Comparison of ENCODE assay signal across 18 cellular contexts in genomic region chr7:94779070-94779469, GRCh38.
DNase-seq lines count a peak whose midpoint lies in the region; TF ChIP-seq lines count a peak whose summit lies in the region.
"Had no signal": no experiment of that assay in that cellular context is flagged by ENCODE, and none has a peak within 500 bp of the region (broad histone marks: within the 10 kb centered on the region; RNA-seq: fewer than 3 reads in every experiment).

No MANE protein-coding gene starts in this region.

- H3K79me1 ChIP-seq in mesenchymal stem cell (replicated peaks; ENCODE audit: low read length, poor library complexity, severe bottlenecking): no peaks in the 10 kb centered on the region
- no peaks in the 10 kb centered on the region for H3K79me1 ChIP-seq in trophoblast cell (ENCODE audit: low read length)

- no peak overlapping the region for H3K18ac ChIP-seq in mesenchymal stem cell (ENCODE audit: low read depth in 1 of 2, low read length in 2 of 2)
- no peak overlapping the region for H3K18ac ChIP-seq in trophoblast cell (ENCODE audit: low read length)

- no peak overlapping the region for H4K91ac ChIP-seq in mesenchymal stem cell (ENCODE audit: low read length)
- no peak overlapping the region for H4K91ac ChIP-seq in trophoblast cell (ENCODE audit: low read depth, low read length)

- H3K4me3 Mint-ChIP-seq in immature natural killer cell: no peak overlapping the region
- H3K4me3 Mint-ChIP-seq: CD14-positive monocyte; CD4-positive, alpha-beta memory T cell; GM23338 had no signal

- H3K23ac ChIP-seq in mesenchymal stem cell (ENCODE audit: low read length in 2 of 2) (no peak overlapping the region), trophoblast cell (ENCODE audit: low read length) (no peak overlapping the region)

- DNase-seq in amniotic epithelial cell (ENCODE audit: low read depth) (peak; percentile 51), fibroblast of villous mesenchyme (ENCODE audit: low read depth) (peak; percentile 5), mesenchymal stem cell (peak; percentile 68), immature natural killer cell (no peak), DMS53 treated with DMSO at 0.1 percent for 48 hours (lab: John Stamatoyannopoulos, UW; ENCODE audit: unreplicated experiment) (no peak), GM19240 (ENCODE audit: insufficient read length, low spot score) (no peak), trophoblast cell (no peak)
- DNase-seq: AML-193; Calu3; CD4-positive, alpha-beta memory T cell; DND-41; EL; HCEC 1CT had no signal

- H3K36me3 Mint-ChIP-seq in immature natural killer cell: no peaks in the 10 kb centered on the region
- H3K36me3 Mint-ChIP-seq: CD14-positive monocyte; CD4-positive, alpha-beta memory T cell had no signal

- peaks cover 0 to 7% (median 3%) of the 10 kb centered on the region in 6 donors for H3K9me3 Mint-ChIP-seq in immature natural killer cell

- H3K14ac ChIP-seq in mesenchymal stem cell (ENCODE audit: low read length in 2 of 2): no peak overlapping the region
- no peak overlapping the region for H3K14ac ChIP-seq in trophoblast cell (ENCODE audit: low read length)

- no peak overlapping the region for H3K27ac ChIP-seq in mesenchymal stem cell (ENCODE audit: low read length, poor library complexity, severe bottlenecking)
- H3K27ac ChIP-seq in trophoblast cell (ENCODE audit: low read depth, low read length): no peak overlapping the region
- H3K27ac ChIP-seq: A549, BLaER1 had no signal

- peaks cover 0 to 3% (median 0%) of the 10 kb centered on the region in 3 donors for H3K27me3 Mint-ChIP-seq in immature natural killer cell (ENCODE audit: low read depth in 3 of 3)
- H3K27me3 Mint-ChIP-seq: CD4-positive, alpha-beta memory T cell had no signal

- H3K4me2 ChIP-seq in mesenchymal stem cell (ENCODE audit: low read length, poor library complexity, severe bottlenecking) (no peak overlapping the region), trophoblast cell (ENCODE audit: low read length) (no peak overlapping the region)
- H3K4me2 ChIP-seq: A549, BLaER1, GM23338 had no signal

- H3K4me1 ChIP-seq in mesenchymal stem cell (ENCODE audit: control insufficient read depth, insufficient read depth, low read depth, low read length): no peaks in the 10 kb centered on the region
- peaks cover 0 to 2% of the 10 kb centered on the region in 2 experiments for H3K4me1 ChIP-seq in trophoblast cell (ENCODE audit: control insufficient read depth in 1 of 2, insufficient read depth in 2 of 2, low read length in 2 of 2)
- H3K4me1 ChIP-seq: A549, BLaER1 had no signal

- H2BK5ac ChIP-seq in mesenchymal stem cell (ENCODE audit: low read depth, low read length, poor library complexity, severe bottlenecking) (no peak overlapping the region), trophoblast cell (ENCODE audit: low read depth, low read length, poor library complexity) (no peak overlapping the region)

- H2BK15ac ChIP-seq in mesenchymal stem cell (ENCODE audit: low read depth, poor library complexity, severe bottlenecking): no peak overlapping the region

- H3K9ac ChIP-seq in mesenchymal stem cell (ENCODE audit: low read length) (no peak overlapping the region), trophoblast cell (ENCODE audit: low read length) (no peak overlapping the region)
- H3K9ac ChIP-seq: BLaER1 had no signal

- H3K79me2 ChIP-seq in trophoblast cell (ENCODE audit: control insufficient read depth, insufficient read depth, low read length, poor library complexity): no peaks in the 10 kb centered on the region

- H3K4me3 ChIP-seq in fibroblast of villous mesenchyme (ENCODE audit: low read depth, low read length) (no peak overlapping the region), mesenchymal stem cell (ENCODE audit: insufficient read depth in 1 of 2, low read depth in 1 of 2, low read length in 2 of 2) (no peak overlapping the region), trophoblast cell (ENCODE audit: low read depth, low read length) (no peak overlapping the region)
- H3K4me3 ChIP-seq: A549, BLaER1, GM12878, GM23338 had no signal

- no CpG with 5 or more reads among the region's 2 CpGs for WGBS in mesenchymal stem cell
- WGBS in trophoblast cell (ENCODE audit: extremely low coverage, insufficient coverage, insufficient read length): no CpG with 5 or more reads among the region's 2 CpGs

- H2AFZ ChIP-seq in mesenchymal stem cell (ENCODE audit: low read depth, low read length): no peak overlapping the region
- H2AFZ ChIP-seq in trophoblast cell (ENCODE audit: insufficient read depth, low read length, poor library complexity): no peak overlapping the region
- H2AFZ ChIP-seq: GM23338 had no signal

- TF ChIP-seq CTCF in fibroblast of villous mesenchyme (IDR thresholded peaks at IDR 0.05; ENCODE audit: insufficient read depth, low read depth, low read length): no peak

- H2BK120ac ChIP-seq in mesenchymal stem cell (ENCODE audit: low read depth, low read length): no peak overlapping the region
- H2BK120ac ChIP-seq in trophoblast cell (ENCODE audit: insufficient read depth, low read length, poor library complexity): no peak overlapping the region

- no peak overlapping the region for H4K12ac ChIP-seq in trophoblast cell (ENCODE audit: low read depth, low read length)

- H2AK5ac ChIP-seq in mesenchymal stem cell (ENCODE audit: low read length, severe bottlenecking) (no peak overlapping the region), trophoblast cell (ENCODE audit: low read length) (no peak overlapping the region)

- H2BK12ac ChIP-seq in mesenchymal stem cell (ENCODE audit: low read length in 2 of 2) (no peak overlapping the region), trophoblast cell (ENCODE audit: low read length) (no peak overlapping the region)

- H3K36me3 ChIP-seq in mesenchymal stem cell (ENCODE audit: control insufficient read depth in 1 of 2, insufficient read depth in 2 of 2, low read depth in 1 of 2, low read length in 2 of 2): no peaks in the 10 kb centered on the region
- no peaks in the 10 kb centered on the region for H3K36me3 ChIP-seq in trophoblast cell (ENCODE audit: control insufficient read depth in 1 of 2, insufficient read depth in 2 of 2, low read length in 2 of 2)
- H3K36me3 ChIP-seq: BLaER1 had no signal

- H3K4ac ChIP-seq in mesenchymal stem cell (ENCODE audit: low read depth in 1 of 2, low read length in 2 of 2) (no peak overlapping the region), trophoblast cell (ENCODE audit: low read depth, low read length) (no peak overlapping the region)

- H3K27me3 ChIP-seq in mesenchymal stem cell (ENCODE audit: control insufficient read depth in 1 of 2, insufficient read depth in 1 of 2, low read length in 2 of 2): no peaks in the 10 kb centered on the region
- H3K27me3 ChIP-seq in trophoblast cell (ENCODE audit: insufficient read depth, low read length): no peaks in the 10 kb centered on the region
- H3K27me3 ChIP-seq: BLaER1 had no signal

- no peaks in the 10 kb centered on the region for H3K4me1 Mint-ChIP-seq in immature natural killer cell
- H3K4me1 Mint-ChIP-seq: CD14-positive monocyte; CD4-positive, alpha-beta memory T cell; GM23338 had no signal

- H3K9me3 ChIP-seq in mesenchymal stem cell (ENCODE audit: control insufficient read depth, low read length) (no peaks in the 10 kb centered on the region), trophoblast cell (ENCODE audit: insufficient read depth, low read depth, low read length) (peaks cover 2% of the 10 kb centered on the region)
- H3K9me3 ChIP-seq: A549 had no signal

- no peak overlapping the region for H4K8ac ChIP-seq in mesenchymal stem cell (ENCODE audit: low read length)
- no peak overlapping the region for H4K8ac ChIP-seq in trophoblast cell (ENCODE audit: low read depth, low read length)

- H3K27ac Mint-ChIP-seq in immature natural killer cell: no peak overlapping the region
- H3K27ac Mint-ChIP-seq: CD14-positive monocyte; CD4-positive, alpha-beta memory T cell; GM23338 had no signal

Comparison
In these comparisons a context has a peak if more than half of its experiments do, and no peak if none do; other contexts are left out.
1. DNase-seq: peak in amniotic epithelial cell (single experiment), fibroblast of villous mesenchyme (single experiment) and mesenchymal stem cell (single experiment); none in immature natural killer cell (0 of 3), DMS53 treated with DMSO at 0.1 percent for 48 hours (single experiment), GM19240 (single experiment) and trophoblast cell (0 of 2).